Comparison of ENCODE assay signal across 26 cellular contexts in the genomic region with DNA sequence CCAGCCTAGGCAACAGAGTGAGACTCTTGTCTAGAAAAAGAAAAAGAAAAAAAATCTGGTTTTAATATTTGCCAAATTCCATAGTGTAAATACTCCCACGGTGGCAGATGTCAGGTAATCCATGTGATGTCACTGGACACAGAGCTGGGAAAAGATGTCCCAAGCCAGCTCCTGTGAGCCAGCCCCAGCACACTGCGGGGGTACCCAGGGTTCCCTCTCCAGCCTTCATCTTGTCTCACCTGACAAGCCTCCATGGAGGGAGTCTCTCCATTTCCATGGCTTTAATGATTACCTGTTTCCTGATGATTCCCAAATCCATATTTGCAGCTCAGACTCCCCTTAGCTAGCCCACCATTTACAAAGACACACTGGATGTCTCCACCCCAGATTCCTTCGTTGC. TPM values are rescaled to one million over a fixed set of nuclear protein-coding genes. Genes with fewer than 3 reads are reported as not detected.
A peak's percentile ranks its signal among the peaks of the same experiment; 100 is the strongest.
DNase-seq lines count a peak whose midpoint lies in the region; ATAC-seq and TF ChIP-seq lines count a peak whose summit lies in the region.
"Had no signal": no experiment of that assay in that cellular context is flagged by ENCODE, and none has a peak within 500 bp of the region (broad histone marks: within the 10 kb centered on the region; RNA-seq: fewer than 3 reads in every experiment).

No MANE protein-coding gene starts in this region.

- no peaks in the 10 kb centered on the region for H3K4me1 ChIP-seq in esophagus muscularis mucosa
- H3K4me1 ChIP-seq in neutrophil (ENCODE audit: control insufficient read depth in 1 of 2, insufficient read depth in 1 of 2, low read depth in 1 of 2, low read length in 1 of 2), result peaks cover 100% of the 10 kb centered on the region in 2 experiments
- no peaks in the 10 kb centered on the region for H3K4me1 ChIP-seq in upper lobe of right lung
- no peaks in the 10 kb centered on the region for H3K4me1 ChIP-seq in body of pancreas
- H3K4me1 ChIP-seq: SJCRH30 had no signal

- ATAC-seq in GM18511 (IDR thresholded peaks at IDR 0.05; ENCODE audit: unreplicated experiment), result no peak
- no peak for ATAC-seq in upper lobe of right lung
- ATAC-seq in body of pancreas, result no peak
- ATAC-seq in HG02642 (IDR thresholded peaks at IDR 0.05; ENCODE audit: poor library complexity, unreplicated experiment), result no peak
- ATAC-seq: Right ventricle myocardium inferior had no signal

- TF ChIP-seq EP300 in esophagus muscularis mucosa (IDR thresholded peaks at IDR 0.05), result no peak

- no peak overlapping the region for H3K27ac ChIP-seq in esophagus muscularis mucosa (replicated peaks in 1 of 4)
- peak overlapping the region; percentile 100 for H3K27ac ChIP-seq in neutrophil
- H3K27ac ChIP-seq in upper lobe of right lung, result no peak overlapping the region
- no peak overlapping the region for H3K27ac ChIP-seq in body of pancreas
- H3K27ac ChIP-seq: C4-2B, PC-9, SJCRH30 had no signal

- no peaks in the 10 kb centered on the region for H3K36me3 ChIP-seq in esophagus muscularis mucosa
- peaks cover 31% of the 10 kb centered on the region for H3K36me3 ChIP-seq in neutrophil
- H3K36me3 ChIP-seq in upper lobe of right lung, result no peaks in the 10 kb centered on the region
- H3K36me3 ChIP-seq in body of pancreas (replicated peaks in 1 of 2; ENCODE audit: insufficient read depth in 1 of 2, low read depth in 2 of 2), result no peaks in the 10 kb centered on the region
- H3K36me3 ChIP-seq: SJCRH30 had no signal

- H3K27me3 Mint-ChIP-seq in CD14-positive monocyte (ENCODE audit: low read depth in 3 of 3), result peaks cover 0 to 3% (median 0%) of the 10 kb centered on the region in 3 donors

- intact Hi-C loops in CD14-positive monocyte (cut with micrococcal nuclease) (no loop called here), esophagus muscularis mucosa (cut with DNase I) (no loop called here), upper lobe of right lung (cut with DNase I) (no loop called here), body of pancreas (cut with DNase I) (no loop called here)

- TF ChIP-seq CTCF in CD14-positive monocyte (IDR thresholded peaks at IDR 0.05) (no peak), esophagus muscularis mucosa (IDR thresholded peaks at IDR 0.05) (no peak), neutrophil (IDR thresholded peaks at IDR 0.05) (no peak), upper lobe of right lung (IDR thresholded peaks at IDR 0.05) (no peak), body of pancreas (IDR thresholded peaks at IDR 0.05) (no peak)

- WGBS in esophagus muscularis mucosa, result 66% methylated on average over 3 of the region's 3 CpGs
- 38 to 40% methylated on average over 3 of the region's 3 CpGs for WGBS in body of pancreas, 2 donors

- peaks cover 97% of the 10 kb centered on the region for H3K4me1 Mint-ChIP-seq in CD14-positive monocyte

- H3K4me3 Mint-ChIP-seq in CD14-positive monocyte, result peak overlapping the region; percentile 35 to 63

- DNase-seq in AG08396 (ENCODE audit: low spot score) (peak; percentile 1), CD14-positive monocyte (ENCODE audit: low spot score) (no peak), esophagus muscularis mucosa (ENCODE audit: extremely low spot score) (peak; percentile 21), upper lobe of right lung (no peak), body of pancreas (no peak)
- DNase-seq: Calu3; DMS153; DND-41; Karpas-422; NCI-H1092 treated with DMSO at 0.1 percent for 48 hours; NCI-H1436 treated with DMSO at 0.1 percent for 48 hours; NCI-H1930; NCI-H2107; NCI-H524 treated with DMSO at 0.1 percent for 48 hours; NCI-H774; NK-92 treated with Interleukin-12 subunit alpha and Interleukin-12 subunit beta, amount 100 ng/mL, for 24 hours; PC-9; SJCRH30 had no signal

- H3K9me3 ChIP-seq in esophagus muscularis mucosa (peaks cover 0 to 13% (median 5%) of the 10 kb centered on the region in 4 donors), neutrophil (no peaks in the 10 kb centered on the region), upper lobe of right lung (no peaks in the 10 kb centered on the region), body of pancreas (no peaks in the 10 kb centered on the region)
- H3K9me3 ChIP-seq: SJCRH30 had no signal

- no peak for TF ChIP-seq POLR2A in esophagus muscularis mucosa (IDR thresholded peaks at IDR 0.05; ENCODE audit: low read depth)
- no peak for TF ChIP-seq POLR2A in body of pancreas (IDR thresholded peaks at IDR 0.05)

- H3K4me3 ChIP-seq in esophagus muscularis mucosa, result no peak overlapping the region
- peak overlapping the region in 1 of 2 experiments; percentile 76 for H3K4me3 ChIP-seq in neutrophil (ENCODE audit: low read depth in 1 of 2, low read length in 1 of 2)
- H3K4me3 ChIP-seq in upper lobe of right lung, result no peak overlapping the region
- no peak overlapping the region for H3K4me3 ChIP-seq in body of pancreas
- H3K4me3 ChIP-seq: PC-9, SJCRH30 had no signal

- peaks cover 68 to 78% of the 10 kb centered on the region in 2 donors for H3K36me3 Mint-ChIP-seq in CD14-positive monocyte

- H3K9me3 Mint-ChIP-seq in CD14-positive monocyte, result peaks cover 5 to 14% (median 9%) of the 10 kb centered on the region in 7 donors

- peaks cover 0 to 18% (median 0%) of the 10 kb centered on the region in 4 donors for H3K27me3 ChIP-seq in esophagus muscularis mucosa
- no peaks in the 10 kb centered on the region for H3K27me3 ChIP-seq in neutrophil
- no peaks in the 10 kb centered on the region for H3K27me3 ChIP-seq in upper lobe of right lung
- no peaks in the 10 kb centered on the region for H3K27me3 ChIP-seq in body of pancreas

- peak overlapping the region; percentile 97 to 100 (median 98) for H3K27ac Mint-ChIP-seq in CD14-positive monocyte

RNA-seq across cellular contexts. Expression of a gene that starts 4.6 kb away (rescaled TPM):
- 100 to 1,000 TPM in 1 of 2 donors, 10 to 100 TPM in 1; 88.0 to 102 TPM for polyA plus RNA-seq in CD14-positive monocyte
- under 1 TPM in 3 of 4 donors, not detected in 1; 0.17 to 0.83 (median 0.23) TPM for total RNA-seq in esophagus muscularis mucosa
- 1.3 TPM for total RNA-seq in upper lobe of right lung
- not detected for total RNA-seq in body of pancreas
- total RNA-seq: Calu3, HT-29, PC-9, RPMI7951, SJCRH30 had no signal
- polyA plus RNA-seq: AG04450 had no signal

RNA-seq across cellular contexts. Expression of a gene that starts 19.2 kb away (rescaled TPM):
- 100 to 1,000 TPM in 1 of 2 donors, 10 to 100 TPM in 1; 93.1 to 141 TPM for polyA plus RNA-seq in CD14-positive monocyte
- total RNA-seq in esophagus muscularis mucosa (1 to 10 TPM in 3 of 4 donors, under 1 TPM in 1; 0.39 to 4.6 (median 1.6) TPM), upper lobe of right lung (8.2 TPM), body of pancreas (under 1 TPM in 1 of 2 donors, not detected in 1; 0.52 TPM)
- total RNA-seq: Calu3, PC-9, RPMI7951, SJCRH30 had no signal
- polyA plus RNA-seq: AG04450 had no signal

RNA-seq across cellular contexts. Expression of a gene that starts 40.6 kb away (rescaled TPM):
- polyA plus RNA-seq in CD14-positive monocyte, result 100 to 1,000 TPM in 1 of 2 donors, 10 to 100 TPM in 1; 84.7 to 148 TPM
- total RNA-seq in esophagus muscularis mucosa (not detected), upper lobe of right lung (not detected), body of pancreas (not detected)
- total RNA-seq: Calu3, HT-29, PC-9, Right ventricle myocardium inferior, RPMI7951, SJCRH30 had no signal
- polyA plus RNA-seq: AG04450 had no signal

Comparison
In these comparisons a context has a peak if more than half of its experiments do, and no peak if none do; other contexts are left out.
1. DNase-seq: peak in AG08396 (single experiment) and esophagus muscularis mucosa (single experiment); none in CD14-positive monocyte (single experiment), upper lobe of right lung (single experiment) and body of pancreas (0 of 4).